Comparison of ENCODE assay signal across 17 cellular contexts in genomic region chr13:113051641-113052040, GRCh38. TPM values are rescaled to one million over a fixed set of nuclear protein-coding genes. Genes with fewer than 3 reads are reported as not detected.
DNase-seq lines count a peak whose midpoint lies in the region; ATAC-seq, FAIRE-seq and TF ChIP-seq lines count a peak whose summit lies in the region.
"Had no signal": no experiment of that assay in that cellular context is flagged by ENCODE, and none has a peak within 500 bp of the region (broad histone marks: within the 10 kb centered on the region; RNA-seq: fewer than 3 reads in every experiment).

No MANE protein-coding gene starts in this region.

- H3K4me3 ChIP-seq in kidney (ENCODE audit: low read length in 2 of 2) = no peak overlapping the region
- H3K4me3 ChIP-seq in CD8-positive, alpha-beta T cell (ENCODE audit: low read depth, low read length) = no peak overlapping the region
- H3K4me3 ChIP-seq: A549 had no signal

- intact Hi-C loops in kidney (cut with DNase I) (no loop called here), posterior vena cava (cut with DNase I) (no loop called here)
- intact Hi-C loops in CD8-positive, alpha-beta T cell (cut with DNase I, micrococcal nuclease) = no loop called here

- no peak for ATAC-seq in CD8-positive, alpha-beta T cell
- ATAC-seq: A549 had no signal

- peaks cover 4% of the 10 kb centered on the region for H3K4me1 Mint-ChIP-seq in chondrocyte (ENCODE audit: low read depth)
- H3K4me1 Mint-ChIP-seq in CD8-positive, alpha-beta T cell (ENCODE audit: low read depth) = no peaks in the 10 kb centered on the region
- H3K4me1 Mint-ChIP-seq: CD14-positive monocyte; CD8-positive, alpha-beta memory T cell had no signal

- H3K27me3 Mint-ChIP-seq in chondrocyte (ENCODE audit: low read depth) = peaks cover 12% of the 10 kb centered on the region
- no peaks in the 10 kb centered on the region for H3K27me3 Mint-ChIP-seq in CD8-positive, alpha-beta T cell (ENCODE audit: low read depth)

- H3K4me1 ChIP-seq in kidney (ENCODE audit: control insufficient read depth in 1 of 2, insufficient read depth in 1 of 2, low read depth in 1 of 2, low read length in 2 of 2) = no peaks in the 10 kb centered on the region
- H3K4me1 ChIP-seq in CD8-positive, alpha-beta T cell (ENCODE audit: insufficient read depth, low read length) = no peaks in the 10 kb centered on the region
- H3K4me1 ChIP-seq: A549, Caco-2 had no signal

- H3K27me3 ChIP-seq in CD8-positive, alpha-beta T cell (ENCODE audit: insufficient read depth, low read length) = no peaks in the 10 kb centered on the region

- CTCF ChIA-PET in CD8-positive, alpha-beta T cell (lab: Charles Lee) = no interaction called here

- TF ChIP-seq CTCF in chondrocyte (IDR thresholded peaks at IDR 0.05) (no peak), kidney (IDR thresholded peaks at IDR 0.05; ENCODE audit: borderline replicate concordance, extremely low read depth, insufficient read depth) (no peak)
- TF ChIP-seq CTCF in CD8-positive, alpha-beta T cell (IDR thresholded peaks at IDR 0.05) = no peak

- H3K36me3 Mint-ChIP-seq in chondrocyte (ENCODE audit: low read depth) = peaks cover 4% of the 10 kb centered on the region
- H3K36me3 Mint-ChIP-seq in CD8-positive, alpha-beta T cell = peaks cover 19% of the 10 kb centered on the region
- H3K36me3 Mint-ChIP-seq: CD14-positive monocyte had no signal

- no peaks in the 10 kb centered on the region for H3K9me3 ChIP-seq in kidney (ENCODE audit: control insufficient read depth in 1 of 2, low read length in 2 of 2)
- H3K9me3 ChIP-seq in CD8-positive, alpha-beta T cell (ENCODE audit: low read length) = no peaks in the 10 kb centered on the region
- H3K9me3 ChIP-seq: A549, Caco-2 had no signal

- POLR2A ChIA-PET in CD8-positive, alpha-beta T cell (lab: Charles Lee) = no interaction called here

- H3K36me3 ChIP-seq in kidney (ENCODE audit: control insufficient read depth in 1 of 2, insufficient read depth in 2 of 2, low read length in 2 of 2) = peaks cover 9 to 12% of the 10 kb centered on the region in 2 donors
- H3K36me3 ChIP-seq in CD8-positive, alpha-beta T cell (ENCODE audit: insufficient read depth, low read length) = no peaks in the 10 kb centered on the region

- FAIRE-seq in kidney (lab: Jason Lieb, UNC) = no peak
- FAIRE-seq: A549, GM12892 had no signal

- no peaks in the 10 kb centered on the region for H3K9me3 Mint-ChIP-seq in chondrocyte (ENCODE audit: low read depth)
- H3K9me3 Mint-ChIP-seq in CD8-positive, alpha-beta T cell = no peaks in the 10 kb centered on the region
- H3K9me3 Mint-ChIP-seq: CD14-positive monocyte; CD8-positive, alpha-beta memory T cell; HFFc6 had no signal

- DNase-seq in chondrocyte (ENCODE audit: low spot score) = peak; percentile 55
- peak; percentile 30 for DNase-seq in kidney
- DNase-seq in posterior vena cava (ENCODE audit: low spot score) = peak; percentile 49
- DNase-seq in NCI-H345 (lab: John Stamatoyannopoulos, UW) = no peak
- DNase-seq in superior temporal gyrus (ENCODE audit: extremely low spot score) = no peak
- no peak for DNase-seq in CD8-positive, alpha-beta T cell
- DNase-seq: Caco-2, DND-41, GDM1, HCEC 1CT, HFFc6, IMR-90 had no signal

- H3K9ac ChIP-seq in kidney (ENCODE audit: low read length in 2 of 2) = no peak overlapping the region

- H3K27ac Mint-ChIP-seq in chondrocyte (ENCODE audit: unreplicated experiment) = no peak overlapping the region
- no peak overlapping the region for H3K27ac Mint-ChIP-seq in CD8-positive, alpha-beta T cell
- H3K27ac Mint-ChIP-seq: CD14-positive monocyte; CD8-positive, alpha-beta memory T cell; HFFc6 had no signal

- H3K4me3 Mint-ChIP-seq in chondrocyte (ENCODE audit: unreplicated experiment) = no peak overlapping the region
- no peak overlapping the region for H3K4me3 Mint-ChIP-seq in CD8-positive, alpha-beta T cell
- H3K4me3 Mint-ChIP-seq: CD14-positive monocyte; CD8-positive, alpha-beta memory T cell; HFFc6 had no signal

- H3K27ac ChIP-seq in kidney (ENCODE audit: low read depth in 2 of 2, low read length in 2 of 2) = no peak overlapping the region
- no peak overlapping the region for H3K27ac ChIP-seq in CD8-positive, alpha-beta T cell (ENCODE audit: low read depth, low read length)
- H3K27ac ChIP-seq: A549 had no signal

RNA-seq across cellular contexts. Expression of gene F7, which starts 54.0 kb away (rescaled TPM):
- total RNA-seq in chondrocyte (0.34 to 0.85 TPM (median 0.60 TPM) in 3 replicates), kidney (0.16 TPM), posterior vena cava (under 1 TPM in 1 of 2 donors, not detected in 1; 0.10 TPM)
- polyA plus RNA-seq in kidney (ENCODE audit: insufficient read depth, low read depth, low replicate concordance) = 0.52 TPM
- total RNA-seq in CD8-positive, alpha-beta T cell = not detected
- total RNA-seq: H4, HFFc6 had no signal
- polyA plus RNA-seq: CD14-positive monocyte had no signal

Comparison
In these comparisons a context has a peak if more than half of its experiments do, and no peak if none do; other contexts are left out.
1. DNase-seq: peak in chondrocyte (single experiment), kidney (single experiment) and posterior vena cava (single experiment); none in NCI-H345 (single experiment), superior temporal gyrus (single experiment) and CD8-positive, alpha-beta T cell (0 of 7).